In the genomic region with DNA sequence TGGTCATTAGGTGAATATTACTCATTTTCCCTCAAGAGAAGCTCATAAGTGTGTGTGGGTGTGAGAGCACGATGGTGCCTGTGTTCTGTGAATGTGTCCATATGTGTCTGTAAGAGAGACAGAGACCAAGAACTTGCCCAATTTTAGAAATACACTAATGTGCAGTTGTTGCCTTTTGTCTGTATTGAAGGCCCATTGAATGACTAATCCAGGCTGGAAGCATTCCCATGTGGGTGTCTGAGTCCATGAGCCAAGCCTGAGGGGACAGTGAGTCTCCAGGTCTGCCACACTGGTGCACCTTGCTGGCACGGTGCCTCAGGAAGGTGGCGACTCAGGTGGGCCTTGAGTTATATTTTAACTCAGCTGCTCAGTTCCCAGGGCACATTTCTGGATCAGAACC, we compare ENCODE assay signal across 11 cellular contexts. TPM values are rescaled to one million over a fixed set of nuclear protein-coding genes. Genes with fewer than 3 reads are reported as not detected.
DNase-seq lines count a peak whose midpoint lies in the region; ATAC-seq, FAIRE-seq and TF ChIP-seq lines count a peak whose summit lies in the region.
"Had no signal": no experiment of that assay in that cellular context is flagged by ENCODE, and none has a peak within 500 bp of the region (broad histone marks: within the 10 kb centered on the region; RNA-seq: fewer than 3 reads in every experiment).

No MANE protein-coding gene starts in this region.

- DNase-seq in GM12892 (ENCODE audit: insufficient read length) (no peak), adipocyte (ENCODE audit: low read depth) (peak; percentile 36), mucosa of descending colon (no peak), cerebellar nuclear complex (lab: John Stamatoyannopoulos, UW) (no peak), ascending aorta (ENCODE audit: low spot score in 2 of 2) (no peak), omental fat pad (ENCODE audit: low spot score) (no peak)
- DNase-seq: central memory CD4-positive, alpha-beta T cell had no signal

- intact Hi-C loops in mucosa of descending colon (cut with DNase I, micrococcal nuclease) = no loop called here
- intact Hi-C loops in ascending aorta (cut with DNase I) = no loop called here

- peaks cover 16% of the 10 kb centered on the region for H3K4me1 ChIP-seq in adipocyte (ENCODE audit: control insufficient read depth, insufficient read depth, low read length)
- H3K4me1 ChIP-seq in mucosa of descending colon (ENCODE audit: low read depth) = no peaks in the 10 kb centered on the region
- no peaks in the 10 kb centered on the region for H3K4me1 ChIP-seq in ascending aorta

- no peak for TF ChIP-seq POLR2A in GM12892 (IDR thresholded peaks at IDR 0.05; ENCODE audit: low read depth, low read length)

- TF ChIP-seq CTCF in mucosa of descending colon (IDR thresholded peaks at IDR 0.05) (no peak), ascending aorta (IDR thresholded peaks at IDR 0.05) (no peak), omental fat pad (IDR thresholded peaks at IDR 0.05) (no peak)

- H3K27me3 ChIP-seq in adipocyte (replicated peaks; ENCODE audit: control insufficient read depth, insufficient read depth, low read length) (no peaks in the 10 kb centered on the region), ascending aorta (no peaks in the 10 kb centered on the region)

- peak; percentile 9 for FAIRE-seq in GM12892 (lab: Jason Lieb, UNC)

- H3K9ac ChIP-seq in adipocyte (ENCODE audit: low read length) = no peak overlapping the region

- H3K36me3 ChIP-seq in adipocyte (ENCODE audit: control insufficient read depth, insufficient read depth, low read length, severe bottlenecking) (peaks cover 27% of the 10 kb centered on the region), mucosa of descending colon (ENCODE audit: low read depth) (no peaks in the 10 kb centered on the region), ascending aorta (peaks cover 10 to 31% of the 10 kb centered on the region in 2 donors)

- H3K9me3 ChIP-seq in adipocyte (ENCODE audit: control insufficient read depth, low read length) = no peaks in the 10 kb centered on the region
- no peaks in the 10 kb centered on the region for H3K9me3 ChIP-seq in mucosa of descending colon
- no peaks in the 10 kb centered on the region for H3K9me3 ChIP-seq in ascending aorta

- no peak overlapping the region for H3K27ac ChIP-seq in ascending aorta
- H3K27ac ChIP-seq: HL-60 had no signal

- H3K4me3 ChIP-seq in adipocyte (ENCODE audit: low read length) (no peak overlapping the region), mucosa of descending colon (no peak overlapping the region), ascending aorta (no peak overlapping the region)
- H3K4me3 ChIP-seq: lung had no signal

- ATAC-seq in HG02798 (IDR thresholded peaks at IDR 0.05; ENCODE audit: poor library complexity, unreplicated experiment) (peak; percentile 1), mucosa of descending colon (peak; percentile 28), omental fat pad (ENCODE audit: low FRiP score) (no peak), HG03457 (IDR thresholded peaks at IDR 0.05; ENCODE audit: unreplicated experiment) (no peak)

RNA-seq across cellular contexts. Expression of a gene that starts 25.5 kb away (rescaled TPM):
- polyA plus RNA-seq in GM12892 (2012; ENCODE audit: missing spikeins) = 58.3 TPM
- total RNA-seq in mucosa of descending colon (10 to 100 TPM; 47.4 to 78.9 (median 52.3) TPM), ascending aorta (37.4 TPM), omental fat pad (100 to 1,000 TPM in 2 of 4 donors, 10 to 100 TPM in 2; 69.2 to 139 (median 104) TPM)

RNA-seq across cellular contexts. Expression of a gene that starts 55.2 kb away (rescaled TPM):
- polyA plus RNA-seq in GM12892 (2012; ENCODE audit: missing spikeins) = 13.7 TPM
- total RNA-seq in mucosa of descending colon (10 to 100 TPM; 39.3 to 54.6 (median 52.0) TPM), ascending aorta (20.1 TPM), omental fat pad (10 to 100 TPM; 19.9 to 25.4 (median 22.7) TPM)

Comparison
In these comparisons a context has a peak if more than half of its experiments do, and no peak if none do; other contexts are left out.
1. ATAC-seq: peak in HG02798 (single experiment) and mucosa of descending colon (single experiment); none in omental fat pad (single experiment) and HG03457 (single experiment).